20 cellular contexts compared by ENCODE assay signal in the genomic region with DNA sequence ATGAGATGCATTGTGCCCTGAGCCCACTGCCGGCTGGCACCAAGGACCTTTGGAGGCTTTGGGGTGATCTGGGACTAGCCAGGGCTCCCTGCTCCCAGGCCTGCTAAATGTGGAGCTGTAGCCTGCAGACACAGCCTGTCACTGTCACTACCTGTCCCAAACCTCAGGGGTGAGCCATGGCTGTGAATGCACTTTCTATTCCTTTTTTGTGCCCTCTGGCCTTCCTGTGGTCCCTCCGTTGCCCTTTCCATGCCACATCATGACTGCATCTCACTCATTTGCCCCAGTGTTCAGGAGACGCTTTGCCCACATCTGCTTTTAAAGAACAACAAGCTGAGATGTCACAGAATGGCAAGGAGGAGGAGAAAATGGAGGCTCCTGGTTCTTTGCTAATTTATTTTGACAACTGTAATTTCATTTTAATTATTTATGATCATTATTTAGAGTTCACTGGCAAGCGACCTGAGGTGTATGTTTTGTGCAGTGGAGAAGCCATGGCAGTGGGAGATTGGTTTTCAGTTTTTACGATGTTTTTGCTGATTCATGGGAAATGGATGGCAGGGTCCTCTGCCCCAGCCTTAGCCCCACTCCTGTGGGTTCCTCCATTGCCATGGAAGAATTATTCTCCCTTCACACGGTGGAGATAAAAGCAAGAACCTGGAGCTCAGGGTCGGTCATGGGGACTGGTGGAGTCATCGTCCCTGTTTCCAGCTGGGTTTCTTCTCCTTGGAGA.
"Had no signal": no experiment of that assay in that cellular context is flagged by ENCODE, and none has a peak within 500 bp of the region (broad histone marks: within the 10 kb centered on the region; RNA-seq: fewer than 3 reads in every experiment).

No MANE protein-coding gene starts in this region.

- H3K27ac Mint-ChIP-seq: activated naive CD4-positive, alpha-beta T cell treated with anti-CD3 and anti-CD28 coated beads for 36 hours; activated naive CD8-positive, alpha-beta T cell treated with anti-CD3 and anti-CD28 coated beads, Interleukin-2, amount 10 ng/mL, durations not matched to agents 7 days and 5 days; memory B cell; T-helper 1 cell treated with Interleukin-12 subunit alpha and Interleukin-12 subunit beta and Interleukin-4 antibody, amounts not matched to agents 30 μg/mL and 1 μg/mL, for 36 hours had no signal

- H3K9me3 ChIP-seq: colonic mucosa, gastroesophageal sphincter, transverse colon, vagina had no signal

- H3K27me3 ChIP-seq: colonic mucosa, gastroesophageal sphincter, vagina had no signal

- DNase-seq: activated CD4-positive, alpha-beta T cell treated with anti-CD3 and anti-CD28 coated beads for 4 hours; activated CD4-positive, alpha-beta T cell treated with anti-CD3 and anti-CD28 coated beads, Interleukin-2, amount 50 U/mL, for 48 hours; activated CD4-positive, CD25-positive, alpha-beta regulatory T cell; activated naive CD4-positive, alpha-beta T cell treated with anti-CD3 and anti-CD28 coated beads for 36 hours; activated naive CD8-positive, alpha-beta T cell treated with anti-CD3 and anti-CD28 coated beads, Interleukin-2, amount 10 ng/mL, durations not matched to agents 7 days and 5 days; activated T-cell treated with anti-CD3 and anti-CD28 coated beads, Interleukin-2, amount 50 U/mL, for 48 hours; amniotic stem cell; colonic mucosa; dorsolateral prefrontal cortex; head of caudate nucleus; hypothalamus; islet precursor cell; left colon; stimulated activated CD4-positive, alpha-beta T cell treated with anti-CD3 and anti-CD28 coated beads, Interleukin-12 subunit alpha, Interleukin-12 subunit beta, amount 100 ng/mL, for 4 hours; stimulated activated CD4-positive, alpha-beta T cell treated with anti-CD3 and anti-CD28 coated beads, Interleukin-4, amount 100 ng/mL, for 4 hours; transverse colon had no signal

- H3K36me3 ChIP-seq: colonic mucosa, gastroesophageal sphincter, transverse colon, vagina had no signal

- H3K36me3 Mint-ChIP-seq: activated naive CD8-positive, alpha-beta T cell treated with anti-CD3 and anti-CD28 coated beads, Interleukin-2, amount 10 ng/mL, durations not matched to agents 7 days and 5 days; memory B cell had no signal

- H3K4me1 Mint-ChIP-seq: activated naive CD8-positive, alpha-beta T cell treated with anti-CD3 and anti-CD28 coated beads, Interleukin-2, amount 10 ng/mL, durations not matched to agents 7 days and 5 days; memory B cell had no signal

- H3K4me3 ChIP-seq: colonic mucosa, dorsolateral prefrontal cortex, gastroesophageal sphincter, transverse colon, vagina had no signal

- ATAC-seq: gastroesophageal sphincter, left colon had no signal

- H3K9me3 Mint-ChIP-seq: activated naive CD4-positive, alpha-beta T cell treated with anti-CD3 and anti-CD28 coated beads for 36 hours; activated naive CD8-positive, alpha-beta T cell treated with anti-CD3 and anti-CD28 coated beads, Interleukin-2, amount 10 ng/mL, durations not matched to agents 7 days and 5 days; memory B cell; T-helper 1 cell treated with Interleukin-12 subunit alpha and Interleukin-12 subunit beta and Interleukin-4 antibody, amounts not matched to agents 30 μg/mL and 1 μg/mL, for 36 hours had no signal

- H3K4me3 Mint-ChIP-seq: activated naive CD4-positive, alpha-beta T cell treated with anti-CD3 and anti-CD28 coated beads for 36 hours; activated naive CD8-positive, alpha-beta T cell treated with anti-CD3 and anti-CD28 coated beads, Interleukin-2, amount 10 ng/mL, durations not matched to agents 7 days and 5 days; memory B cell; T-helper 1 cell treated with Interleukin-12 subunit alpha and Interleukin-12 subunit beta and Interleukin-4 antibody, amounts not matched to agents 30 μg/mL and 1 μg/mL, for 36 hours had no signal
